In genomic region chr14:100664841-100665425, GRCh38 we compare ENCODE assay signal across 14 cellular contexts.
DNase-seq lines count a peak whose midpoint lies in the region; ATAC-seq and TF ChIP-seq lines count a peak whose summit lies in the region.
"Had no signal": no experiment of that assay in that cellular context is flagged by ENCODE, and none has a peak within 500 bp of the region (broad histone marks: within the 10 kb centered on the region; RNA-seq: fewer than 3 reads in every experiment).

No MANE protein-coding gene starts in this region.

- H4K20me1 ChIP-seq in mammary epithelial cell (ENCODE audit: insufficient read depth, low read length), result no peaks in the 10 kb centered on the region

- H3K9ac ChIP-seq in mammary epithelial cell (ENCODE audit: insufficient read depth, low read length) (no peak overlapping the region), muscle layer of colon (ENCODE audit: low read length) (no peak overlapping the region)

- H3K4me1 ChIP-seq in mammary epithelial cell (ENCODE audit: insufficient read depth, low read length) (no peaks in the 10 kb centered on the region), esophagus squamous epithelium (peaks cover 0 to 27% (median 4%) of the 10 kb centered on the region in 3 donors), muscle layer of colon (ENCODE audit: insufficient read depth, low read length) (peaks cover 8% of the 10 kb centered on the region), vagina (no peaks in the 10 kb centered on the region)

- no peaks in the 10 kb centered on the region for H3K36me3 Mint-ChIP-seq in MCF 10A (ENCODE audit: insufficient read depth, unreplicated experiment)
- H3K36me3 Mint-ChIP-seq: activated naive CD4-positive, alpha-beta T cell treated with anti-CD3 and anti-CD28 coated beads, Interleukin-2, amount 10 ng/mL, durations not matched to agents 7 days and 5 days; immature natural killer cell had no signal

- dilution Hi-C loops in mammary epithelial cell (cut with HindIII; ENCODE audit: low sequenced_read_pairs), result no loop called here

- in situ Hi-C loops in mammary epithelial cell (cut with MboI; ENCODE audit: low sequenced_read_pairs in 2 of 2), result loop anchor here (10.0 to 25.0 kb wide), 2 partner anchors 970 to 972 kb away; no protein-coding TSS in a partner anchor

- no peaks in the 10 kb centered on the region for H3K9me3 Mint-ChIP-seq in MCF 10A (ENCODE audit: unreplicated experiment)
- H3K9me3 Mint-ChIP-seq: activated naive CD4-positive, alpha-beta T cell treated with anti-CD3 and anti-CD28 coated beads, Interleukin-2, amount 10 ng/mL, durations not matched to agents 7 days and 5 days; central memory CD8-positive, alpha-beta T cell had no signal

- H3K9me3 ChIP-seq in mammary epithelial cell (replicated peaks; ENCODE audit: insufficient read depth, low read length), result no peaks in the 10 kb centered on the region
- H3K9me3 ChIP-seq in esophagus squamous epithelium, result no peaks in the 10 kb centered on the region
- no peaks in the 10 kb centered on the region for H3K9me3 ChIP-seq in muscle layer of colon (ENCODE audit: low read length)
- no peaks in the 10 kb centered on the region for H3K9me3 ChIP-seq in vagina

- H3K27me3 ChIP-seq in mammary epithelial cell (ENCODE audit: insufficient read depth, low read length) (no peaks in the 10 kb centered on the region), esophagus squamous epithelium (peaks cover 0 to 63% (median 0%) of the 10 kb centered on the region in 4 donors), muscle layer of colon (ENCODE audit: control insufficient read depth in 1 of 2, insufficient read depth in 2 of 2, low read length in 2 of 2) (peaks cover 0 to 10% of the 10 kb centered on the region in 2 donors), vagina (no peaks in the 10 kb centered on the region)

- H3K4me2 ChIP-seq in mammary epithelial cell (ENCODE audit: insufficient read depth, low read depth, low read length), result no peak overlapping the region

- TF ChIP-seq POLR2A in esophagus squamous epithelium (IDR thresholded peaks at IDR 0.05) (no peak), vagina (IDR thresholded peaks at IDR 0.05) (no peak)

- no peaks in the 10 kb centered on the region for H3K79me2 ChIP-seq in mammary epithelial cell (ENCODE audit: insufficient read depth, low read length)

- 58% methylated on average over 13 of the region's 13 CpGs for WGBS in mammary epithelial cell (ENCODE audit: low coverage, missing lambda C conversion rate)
- 47 to 61% methylated on average over 11 to 13 of the region's 13 CpGs for WGBS in esophagus squamous epithelium, 2 donors

- peaks cover 9% of the 10 kb centered on the region for H3K4me1 Mint-ChIP-seq in MCF 10A (ENCODE audit: insufficient read depth, unreplicated experiment)

- no peak overlapping the region for H3K4me3 Mint-ChIP-seq in MCF 10A (ENCODE audit: unreplicated experiment)
- H3K4me3 Mint-ChIP-seq: activated naive CD4-positive, alpha-beta T cell treated with anti-CD3 and anti-CD28 coated beads, Interleukin-2, amount 10 ng/mL, durations not matched to agents 7 days and 5 days; central memory CD8-positive, alpha-beta T cell; immature natural killer cell had no signal

- POLR2A ChIA-PET in MCF 10A (lab: Yijun Ruan, JAX), result no interaction called here

- CTCF ChIA-PET in MCF 10A (lab: Yijun Ruan, JAX), result interaction anchor here (0.5 to 0.6 kb wide), 3 partner anchors 20 to 440 kb away, joined by 3 to 4 read pairs (median 4); no protein-coding TSS in a partner anchor
- CTCF ChIA-PET in mammary epithelial cell (lab: Charles Lee; ENCODE audit: low non-redundant PET), result no interaction called here

- TF ChIP-seq CTCF in MCF 10A (IDR thresholded peaks at IDR 0.05; ENCODE audit: unreplicated experiment) (no peak), mammary epithelial cell (conservative IDR thresholded peaks at IDR 0.05 in 1 of 2, IDR thresholded peaks at IDR 0.05 in 1 of 2; ENCODE audit: extremely low read depth in 1 of 2, insufficient read depth in 1 of 2, low read depth in 1 of 2, low read length in 2 of 2) (no peak), esophagus squamous epithelium (IDR thresholded peaks at IDR 0.05) (no peak), vagina (IDR thresholded peaks at IDR 0.05) (no peak)

- no peak overlapping the region for H2AFZ ChIP-seq in mammary epithelial cell (ENCODE audit: low read depth, low read length)

- H3K36me3 ChIP-seq in mammary epithelial cell (ENCODE audit: insufficient read depth, low read length) (no peaks in the 10 kb centered on the region), esophagus squamous epithelium (no peaks in the 10 kb centered on the region), muscle layer of colon (ENCODE audit: insufficient read depth, low read length) (no peaks in the 10 kb centered on the region), vagina (no peaks in the 10 kb centered on the region)

- H3K27ac Mint-ChIP-seq in MCF 10A (ENCODE audit: low read depth, unreplicated experiment), result no peak overlapping the region
- H3K27ac Mint-ChIP-seq: activated naive CD4-positive, alpha-beta T cell treated with anti-CD3 and anti-CD28 coated beads, Interleukin-2, amount 10 ng/mL, durations not matched to agents 7 days and 5 days; immature natural killer cell had no signal

- no TSS peak for BruUV-seq in MCF 10A (replicated peaks; lab: Mats Ljungman, UMichigan)
- no TSS peak for BruUV-seq in mammary epithelial cell (replicated peaks; lab: Mats Ljungman, UMichigan)

- no peak overlapping the region for H3K4me3 ChIP-seq in mammary epithelial cell (replicated peaks in 1 of 3; ENCODE audit: insufficient read depth in 1 of 3, low read depth in 2 of 3, low read length in 3 of 3)
- no peak overlapping the region for H3K4me3 ChIP-seq in esophagus squamous epithelium
- no peak overlapping the region for H3K4me3 ChIP-seq in muscle layer of colon (ENCODE audit: low read depth in 1 of 2, low read length in 2 of 2)
- H3K4me3 ChIP-seq in vagina, result no peak overlapping the region
- H3K4me3 ChIP-seq: K562, skin epidermis had no signal

- H3K27ac ChIP-seq in mammary epithelial cell (ENCODE audit: insufficient read depth, low read depth, low read length), result no peak overlapping the region
- H3K27ac ChIP-seq in esophagus squamous epithelium, result peak overlapping the region in 3 of 4 donors; percentile 53 to 86 (median 81)
- peak overlapping the region; percentile 23 for H3K27ac ChIP-seq in muscle layer of colon (ENCODE audit: low read depth, low read length)
- peak overlapping the region; percentile 75 for H3K27ac ChIP-seq in vagina

- no peak for ATAC-seq in activated CD4-positive, CD25-positive, alpha-beta regulatory T cell treated with anti-CD3 and anti-CD28 coated beads, Interleukin-2, amount 50 U/mL, for 24 hours
- ATAC-seq: K562 had no signal

- no peaks in the 10 kb centered on the region for H3K27me3 Mint-ChIP-seq in MCF 10A (ENCODE audit: insufficient read depth, unreplicated experiment)

- intact Hi-C loops in MCF 10A (cut with micrococcal nuclease), result loop anchor here (10.0 kb wide), 2 partner anchors 190 to 960 kb away; no protein-coding TSS in a partner anchor
- intact Hi-C loops in mammary epithelial cell (cut with micrococcal nuclease), result loop anchor here (5.0 kb wide), 2 partner anchors 237 to 417 kb away; partner anchors contain the start of gene RTL1
- intact Hi-C loops in esophagus squamous epithelium (cut with DNase I), result loop anchor here (10.0 kb wide), 2 partner anchors 160 to 190 kb away; partner anchors contain the start of gene MEG3
- intact Hi-C loops in vagina (cut with DNase I), result no loop called here

- DNase-seq in MCF 10A (ENCODE audit: unreplicated experiment) (peak; percentile 64), mammary epithelial cell (no peak), esophagus squamous epithelium (lab: John Stamatoyannopoulos, UW) (no peak), vagina (ENCODE audit: extremely low spot score in 2 of 2) (peak in 1 of 2 donors; percentile 92), superior temporal gyrus (ENCODE audit: extremely low spot score) (no peak), NCI-H82 (lab: John Stamatoyannopoulos, UW) (no peak)
- DNase-seq: activated naive CD4-positive, alpha-beta T cell treated with anti-CD3 and anti-CD28 coated beads, Interleukin-2, amount 10 ng/mL, durations not matched to agents 7 days and 5 days; erythroblast; immature natural killer cell had no signal
